ENCODE assay signal across 1 cellular context in genomic region chr2:96923810-96924774, GRCh38.
TF ChIP-seq lines count a peak whose summit lies in the region.

No MANE protein-coding gene starts in this region.

TF ChIP-seq in K562, 482 proteins besides CTCF, POLR2A, EP300 and RAD21 (continued from another document and continues in another):
- no peak for TF ChIP-seq HES1 (IDR thresholded peaks at IDR 0.05; ENCODE audit: low read depth)
- 0 out of 2 replicates have a peak, but pooled peaks have one; percentile 29 for TF ChIP-seq ELF4 (CRISPR knock-in tag; IDR thresholded peaks at IDR 0.05)
- no peak for TF ChIP-seq GATAD2B (IDR thresholded peaks at IDR 0.05; ENCODE audit: borderline replicate concordance)
- TF ChIP-seq ZNF592 (IDR thresholded peaks at IDR 0.05): peak; percentile 97
- no peak for TF ChIP-seq BMI1 (IDR thresholded peaks at IDR 0.05; ENCODE audit: low read length)
- no peak for TF ChIP-seq BRF2 (IDR thresholded peaks at IDR 0.05; ENCODE audit: borderline replicate concordance, insufficient read depth, insufficient read length)
- no peak for TF ChIP-seq ZNF217 (CRISPR knock-in tag; IDR thresholded peaks at IDR 0.05)
- peak; percentile 44; the same call in 1 of the 2 replicates for TF ChIP-seq ZFX (CRISPR knock-in tag; IDR thresholded peaks at IDR 0.05)
- TF ChIP-seq ZNF695 (CRISPR knock-in tag; IDR thresholded peaks at IDR 0.05): no peak
- TF ChIP-seq ARID1B (IDR thresholded peaks at IDR 0.05): peak; percentile 92
- TF ChIP-seq PRMT5 (CRISPR knock-in tag; IDR thresholded peaks at IDR 0.05): no peak
- TF ChIP-seq MTA2 (IDR thresholded peaks at IDR 0.05; ENCODE audit: low read depth): peak; percentile 77
- TF ChIP-seq ZNF175 (CRISPR knock-in tag; IDR thresholded peaks at IDR 0.05; ENCODE audit: low read depth): 0 out of 2 replicates have a peak, but pooled peaks have one; percentile 28
- TF ChIP-seq TCF7 (IDR thresholded peaks at IDR 0.05; ENCODE audit: borderline replicate concordance): no peak
- no peak for TF ChIP-seq IRF2 (CRISPR knock-in tag; IDR thresholded peaks at IDR 0.05)
- no peak for TF ChIP-seq MLX (CRISPR knock-in tag; conservative IDR thresholded peaks at IDR 0.05)
- TF ChIP-seq BACH1 (tag; IDR thresholded peaks at IDR 0.05): no peak
- TF ChIP-seq BHLHE40 (IDR thresholded peaks at IDR 0.05; ENCODE audit: low read length): peak; percentile 87
- no peak for TF ChIP-seq FOXP1 (CRISPR knock-in tag; IDR thresholded peaks at IDR 0.05)
- TF ChIP-seq ZNF134 (CRISPR knock-in tag; conservative IDR thresholded peaks at IDR 0.05): no peak
- no peak for TF ChIP-seq FOS (IDR thresholded peaks at IDR 0.05; ENCODE audit: extremely low read depth, insufficient read length)
- TF ChIP-seq CUX1 (CRISPR knock-in tag; IDR thresholded peaks at IDR 0.05): no peak
- TF ChIP-seq DIDO1 (tag; IDR thresholded peaks at IDR 0.05; ENCODE audit: low read depth): no peak
- TF ChIP-seq NBN (IDR thresholded peaks at IDR 0.05; ENCODE audit: low read depth): 0 out of 2 replicates have a peak, but pooled peaks have one; percentile 22
- TF ChIP-seq JUND (IDR thresholded peaks at IDR 0.05; ENCODE audit: borderline replicate concordance, low read depth, low read length): peak; percentile 85
- TF ChIP-seq JUND (tag; IDR thresholded peaks at IDR 0.05; ENCODE audit: borderline replicate concordance, low read depth, low read length): peak; percentile 74; the same call in 1 of the 3 replicates
- no peak for TF ChIP-seq HMG20B (CRISPR knock-in tag; IDR thresholded peaks at IDR 0.05)
- TF ChIP-seq NR2C2 (CRISPR knock-in tag; IDR thresholded peaks at IDR 0.05): peak; percentile 26; the same call in 1 of the 2 replicates
- TF ChIP-seq NR2C2 (tag; IDR thresholded peaks at IDR 0.05): 0 out of 2 replicates have a peak, but pooled peaks have one; percentile 37
- no peak for TF ChIP-seq SIN3B (IDR thresholded peaks at IDR 0.05; ENCODE audit: low read depth)
- no peak for TF ChIP-seq ZNF75A (CRISPR knock-in tag; IDR thresholded peaks at IDR 0.05)
- peak; percentile 58; the same call in 1 of the 2 replicates for TF ChIP-seq ARID3A (IDR thresholded peaks at IDR 0.05; ENCODE audit: borderline replicate concordance, low read depth, low read length)
- TF ChIP-seq SAFB (IDR thresholded peaks at IDR 0.05; ENCODE audit: borderline replicate concordance, low read depth, low read length): no peak
- no peak for TF ChIP-seq BRF1 (IDR thresholded peaks at IDR 0.05; ENCODE audit: borderline replicate concordance, extremely low read depth, insufficient read length)
- peak; percentile 90 for TF ChIP-seq TEAD4 (IDR thresholded peaks at IDR 0.05; ENCODE audit: low read length)
- TF ChIP-seq TEAD4 (CRISPR knock-in tag; IDR thresholded peaks at IDR 0.05; ENCODE audit: borderline replicate concordance): no peak
- no peak for TF ChIP-seq ARHGAP35 (IDR thresholded peaks at IDR 0.05; ENCODE audit: partially characterized antibody)
- no peak for TF ChIP-seq ETV6 (IDR thresholded peaks at IDR 0.05; ENCODE audit: borderline replicate concordance in 1 of 2, low read depth in 2 of 2, low read length in 1 of 2)
- no peak for TF ChIP-seq ETV6 (CRISPR knock-in tag; IDR thresholded peaks at IDR 0.05; ENCODE audit: borderline replicate concordance)
- TF ChIP-seq CXXC5 (CRISPR knock-in tag; IDR thresholded peaks at IDR 0.05): peak; percentile 79
- TF ChIP-seq PCBP1 (IDR thresholded peaks at IDR 0.05; ENCODE audit: low read depth, low read length, poor library complexity, severe bottlenecking): no peak
- no peak for TF ChIP-seq RERE (CRISPR knock-in tag; IDR thresholded peaks at IDR 0.05; ENCODE audit: borderline replicate concordance)
- no peak for TF ChIP-seq CHD4 (IDR thresholded peaks at IDR 0.05; ENCODE audit: insufficient read depth, insufficient replicate concordance, low read depth, low read length, poor library complexity, severe bottlenecking)
- no peak for TF ChIP-seq HNRNPL (IDR thresholded peaks at IDR 0.05; ENCODE audit: low read depth, low read length)
- TF ChIP-seq ZNF551 (CRISPR knock-in tag; IDR thresholded peaks at IDR 0.05): no peak
- no peak for TF ChIP-seq CHD2 (IDR thresholded peaks at IDR 0.05; ENCODE audit: low read depth, low read length)
